1 cellular context compared by ENCODE assay signal in the genomic region with DNA sequence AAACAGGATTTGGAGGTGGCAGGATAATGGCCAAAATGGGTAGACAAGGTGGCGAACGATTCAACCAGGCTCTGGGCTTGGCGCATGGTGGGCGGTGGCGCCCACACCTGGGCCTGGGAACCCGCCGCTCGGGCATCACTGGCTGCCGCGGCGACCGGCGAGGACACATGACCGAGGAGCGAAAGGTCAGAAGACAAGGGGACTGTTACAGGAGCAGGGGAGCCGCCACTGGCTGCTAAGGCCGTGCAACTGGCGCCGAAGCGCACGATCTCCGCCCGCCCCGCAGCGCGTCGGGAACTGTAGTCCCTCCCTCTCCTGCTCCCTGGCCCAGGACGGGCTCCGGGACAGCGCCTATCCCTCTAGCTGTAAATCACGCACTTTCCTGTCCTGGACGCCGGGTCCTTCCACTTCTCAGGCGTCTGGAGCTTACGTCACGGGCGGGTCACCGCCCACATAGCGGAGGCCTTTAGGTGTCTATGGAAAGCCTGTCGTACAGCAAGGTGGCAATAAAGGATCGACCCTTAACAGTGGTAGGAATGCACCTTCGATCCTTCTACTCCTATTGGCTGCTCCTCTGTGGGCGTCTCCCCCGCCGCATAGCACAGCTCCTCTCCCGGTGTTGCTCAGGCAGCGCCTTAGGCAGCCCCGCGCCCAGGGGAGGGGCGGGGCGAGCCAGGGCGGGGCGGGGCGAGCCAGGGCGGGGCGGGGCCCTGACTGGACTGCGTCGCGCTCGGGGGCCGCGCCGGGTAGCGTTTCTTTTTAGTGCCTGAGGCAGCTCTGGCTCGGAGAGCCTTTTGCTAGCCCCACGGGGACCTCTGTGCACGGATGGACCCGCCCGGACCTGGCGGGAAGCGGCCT.
TF ChIP-seq lines count a peak whose summit lies in the region.

Gene ICE1 (plus strand): TSS at position 717 of the 858 bp plus-strand sequence. CDS start 239 bp downstream, outside the sequence.

TF ChIP-seq in HepG2, 621 proteins besides CTCF, POLR2A, EP300 and RAD21 (continued from another document and continues in another):
- TF ChIP-seq RERE (CRISPR knock-in tag; IDR thresholded peaks at IDR 0.05; ENCODE audit: low read depth): no peak; the same call in 1 of the 2 replicates
- TF ChIP-seq ZBTB3 (CRISPR knock-in tag; IDR thresholded peaks at IDR 0.05; ENCODE audit: borderline replicate concordance, low read depth): no peak
- no peak for TF ChIP-seq ZNF225 (CRISPR knock-in tag; IDR thresholded peaks at IDR 0.05)
- TF ChIP-seq FOXO1 (CRISPR knock-in tag; IDR thresholded peaks at IDR 0.05): no peak
- TF ChIP-seq ZNF839 (CRISPR knock-in tag; IDR thresholded peaks at IDR 0.05; ENCODE audit: borderline replicate concordance): no peak
- no peak for TF ChIP-seq SRY (CRISPR knock-in tag; IDR thresholded peaks at IDR 0.05)
- TF ChIP-seq, protein P1, sequence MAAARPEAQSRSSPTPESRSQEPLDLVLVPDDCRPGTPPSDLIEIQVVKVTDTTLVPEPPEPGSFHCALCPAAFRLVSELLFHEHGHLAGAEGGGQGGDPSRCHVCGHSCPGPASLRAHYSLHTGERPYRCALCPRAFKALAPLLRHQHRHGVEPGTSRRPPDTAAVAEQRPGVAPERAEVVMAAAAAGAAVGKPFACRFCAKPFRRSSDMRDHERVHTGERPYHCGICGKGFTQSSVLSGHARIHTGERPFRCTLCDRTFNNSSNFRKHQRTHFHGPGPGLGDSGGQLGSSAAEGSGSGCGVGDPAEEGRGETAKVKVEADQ (CRISPR knock-in tag; IDR thresholded peaks at IDR 0.05; ENCODE audit: borderline replicate concordance): no peak
- TF ChIP-seq ZNF12 (CRISPR knock-in tag; IDR thresholded peaks at IDR 0.05): no peak
- TF ChIP-seq MTA3 (CRISPR knock-in tag; IDR thresholded peaks at IDR 0.05): no peak
- TF ChIP-seq SMC3 (IDR thresholded peaks at IDR 0.05; ENCODE audit: low read length): no peak
- no peak for TF ChIP-seq HMG20A (CRISPR knock-in tag; IDR thresholded peaks at IDR 0.05; ENCODE audit: borderline replicate concordance)
- TF ChIP-seq, protein P2, sequence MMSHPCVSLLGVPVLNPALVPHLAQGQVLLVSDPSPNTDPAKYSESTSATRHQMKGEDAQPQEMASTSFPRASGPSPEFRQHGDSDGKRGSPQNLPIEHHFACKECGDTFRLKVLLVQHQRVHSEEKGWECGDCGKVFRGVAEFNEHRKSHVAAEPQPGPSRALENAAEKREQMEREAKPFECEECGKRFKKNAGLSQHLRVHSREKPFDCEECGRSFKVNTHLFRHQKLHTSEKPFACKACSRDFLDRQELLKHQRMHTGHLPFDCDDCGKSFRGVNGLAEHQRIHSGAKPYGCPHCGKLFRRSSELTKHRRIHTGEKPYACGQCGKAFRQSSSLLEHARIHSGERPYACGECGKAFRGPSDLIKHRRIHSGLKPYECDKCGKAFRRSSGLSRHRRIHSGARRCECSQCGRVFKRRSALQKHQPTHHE (CRISPR knock-in tag; IDR thresholded peaks at IDR 0.05; ENCODE audit: borderline replicate concordance): no peak
- TF ChIP-seq SIN3B (IDR thresholded peaks at IDR 0.05; ENCODE audit: low read length): peak; percentile 56
- TF ChIP-seq ZNF777 (CRISPR knock-in tag; IDR thresholded peaks at IDR 0.05): no peak
- TF ChIP-seq FOXM1 (CRISPR knock-in tag; IDR thresholded peaks at IDR 0.05): no peak
- peak; percentile 79; the same call in 1 of the 2 replicates for TF ChIP-seq ZBTB25 (CRISPR knock-in tag; IDR thresholded peaks at IDR 0.05)
- peak; percentile 35; the same call in 1 of the 2 replicates for TF ChIP-seq ZNF451 (CRISPR knock-in tag; IDR thresholded peaks at IDR 0.05)
- no peak for TF ChIP-seq ZNF354B (CRISPR knock-in tag; IDR thresholded peaks at IDR 0.05)
- TF ChIP-seq ONECUT2 (CRISPR knock-in tag; IDR thresholded peaks at IDR 0.05): no peak
- no peak for TF ChIP-seq SMARCE1 (IDR thresholded peaks at IDR 0.05; ENCODE audit: borderline replicate concordance)
- TF ChIP-seq ZNF83 (CRISPR knock-in tag; IDR thresholded peaks at IDR 0.05; ENCODE audit: borderline replicate concordance): no peak
- TF ChIP-seq PAXIP1 (CRISPR knock-in tag; conservative IDR thresholded peaks at IDR 0.05): peak; percentile 61
- no peak for TF ChIP-seq ZNF850 (CRISPR knock-in tag; conservative IDR thresholded peaks at IDR 0.05)
- no peak for TF ChIP-seq HNRNPH1 (optimal IDR thresholded peaks at IDR 0.05; ENCODE audit: low read depth, low read length)
- TF ChIP-seq STAT5B (CRISPR knock-in tag; IDR thresholded peaks at IDR 0.05): no peak
- TF ChIP-seq NFKBIZ (CRISPR knock-in tag; IDR thresholded peaks at IDR 0.05): no peak
- no peak for TF ChIP-seq ZNF251 (CRISPR knock-in tag; IDR thresholded peaks at IDR 0.05)
- TF ChIP-seq HOXA7 (CRISPR knock-in tag; IDR thresholded peaks at IDR 0.05): no peak
- peak; percentile 66; the same call in 1 of the 2 replicates for TF ChIP-seq SP1 (IDR thresholded peaks at IDR 0.05)
- peak; percentile 86 for TF ChIP-seq SP1 (CRISPR knock-in tag; IDR thresholded peaks at IDR 0.05)
- TF ChIP-seq, protein P3, sequence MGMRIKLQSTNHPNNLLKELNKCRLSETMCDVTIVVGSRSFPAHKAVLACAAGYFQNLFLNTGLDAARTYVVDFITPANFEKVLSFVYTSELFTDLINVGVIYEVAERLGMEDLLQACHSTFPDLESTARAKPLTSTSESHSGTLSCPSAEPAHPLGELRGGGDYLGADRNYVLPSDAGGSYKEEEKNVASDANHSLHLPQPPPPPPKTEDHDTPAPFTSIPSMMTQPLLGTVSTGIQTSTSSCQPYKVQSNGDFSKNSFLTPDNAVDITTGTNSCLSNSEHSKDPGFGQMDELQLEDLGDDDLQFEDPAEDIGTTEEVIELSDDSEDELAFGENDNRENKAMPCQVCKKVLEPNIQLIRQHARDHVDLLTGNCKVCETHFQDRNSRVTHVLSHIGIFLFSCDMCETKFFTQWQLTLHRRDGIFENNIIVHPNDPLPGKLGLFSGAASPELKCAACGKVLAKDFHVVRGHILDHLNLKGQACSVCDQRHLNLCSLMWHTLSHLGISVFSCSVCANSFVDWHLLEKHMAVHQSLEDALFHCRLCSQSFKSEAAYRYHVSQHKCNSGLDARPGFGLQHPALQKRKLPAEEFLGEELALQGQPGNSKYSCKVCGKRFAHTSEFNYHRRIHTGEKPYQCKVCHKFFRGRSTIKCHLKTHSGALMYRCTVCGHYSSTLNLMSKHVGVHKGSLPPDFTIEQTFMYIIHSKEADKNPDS (CRISPR knock-in tag; IDR thresholded peaks at IDR 0.05): no peak
- TF ChIP-seq BCL3 (CRISPR knock-in tag; IDR thresholded peaks at IDR 0.05): 0 out of 2 replicates have a peak, but pooled peaks have one; percentile 49
- TF ChIP-seq ATF7-NPFF (CRISPR knock-in tag; IDR thresholded peaks at IDR 0.05; ENCODE audit: low read depth): no peak
- TF ChIP-seq ZFP91 (CRISPR knock-in tag; IDR thresholded peaks at IDR 0.05; ENCODE audit: borderline replicate concordance): peak; percentile 85; the same call in 1 of the 2 replicates
- TF ChIP-seq, protein P4, sequence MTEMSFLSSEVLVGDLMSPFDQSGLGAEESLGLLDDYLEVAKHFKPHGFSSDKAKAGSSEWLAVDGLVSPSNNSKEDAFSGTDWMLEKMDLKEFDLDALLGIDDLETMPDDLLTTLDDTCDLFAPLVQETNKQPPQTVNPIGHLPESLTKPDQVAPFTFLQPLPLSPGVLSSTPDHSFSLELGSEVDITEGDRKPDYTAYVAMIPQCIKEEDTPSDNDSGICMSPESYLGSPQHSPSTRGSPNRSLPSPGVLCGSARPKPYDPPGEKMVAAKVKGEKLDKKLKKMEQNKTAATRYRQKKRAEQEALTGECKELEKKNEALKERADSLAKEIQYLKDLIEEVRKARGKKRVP (CRISPR knock-in tag; IDR thresholded peaks at IDR 0.05): no peak
- no peak for TF ChIP-seq NKX3-1 (CRISPR knock-in tag; IDR thresholded peaks at IDR 0.05)
- peak; percentile 86 for TF ChIP-seq SPEN (CRISPR knock-in tag; IDR thresholded peaks at IDR 0.05; ENCODE audit: low read depth)
- TF ChIP-seq YEATS4 (CRISPR knock-in tag; IDR thresholded peaks at IDR 0.05; ENCODE audit: borderline replicate concordance): peak; percentile 26; the same call in 1 of the 2 replicates
- TF ChIP-seq MEIS2 (CRISPR knock-in tag; IDR thresholded peaks at IDR 0.05): peak; percentile 73
- TF ChIP-seq GATAD2A (CRISPR knock-in tag; IDR thresholded peaks at IDR 0.05): no peak
- TF ChIP-seq ATAD3A (CRISPR knock-in tag; IDR thresholded peaks at IDR 0.05): no peak
- TF ChIP-seq FOXJ3 (CRISPR knock-in tag; IDR thresholded peaks at IDR 0.05; ENCODE audit: borderline replicate concordance): no peak
- peak; percentile 52 for TF ChIP-seq RXRB (CRISPR knock-in tag; IDR thresholded peaks at IDR 0.05; ENCODE audit: borderline replicate concordance)
